Comparison of ENCODE assay signal across 20 cellular contexts in genomic region chr13:51768976-51769375, GRCh38. TPM values are rescaled to one million over a fixed set of nuclear protein-coding genes. Genes with fewer than 3 reads are reported as not detected.
DNase-seq lines count a peak whose midpoint lies in the region; ATAC-seq, FAIRE-seq and TF ChIP-seq lines count a peak whose summit lies in the region.
"Had no signal": no experiment of that assay in that cellular context is flagged by ENCODE, and none has a peak within 500 bp of the region (broad histone marks: within the 10 kb centered on the region; RNA-seq: fewer than 3 reads in every experiment).

No MANE protein-coding gene starts in this region.

- H3F3A ChIP-seq in GM23338 (replicated peaks; ENCODE audit: low read depth), result 0 out of 2 replicates have a peak, but pooled peaks cover 4% of the 10 kb centered on the region

- TF ChIP-seq CTCF in GM23338 (conservative IDR thresholded peaks at IDR 0.05; ENCODE audit: low read depth in 2 of 2) (no peak), kidney (IDR thresholded peaks at IDR 0.05; ENCODE audit: borderline replicate concordance, extremely low read depth, insufficient read depth) (no peak), suprapubic skin (IDR thresholded peaks at IDR 0.05) (no peak)

- H4K20me1 ChIP-seq in GM23338 (replicated peaks; ENCODE audit: insufficient read depth), result no peaks in the 10 kb centered on the region

- H3K4me2 ChIP-seq in GM23338, result peak overlapping the region; percentile 51; the same call in 1 of the 2 replicates
- H3K4me2 ChIP-seq: KMS-11 had no signal

- peaks cover 23% of the 10 kb centered on the region for H3K27me3 Mint-ChIP-seq in GM23338 (ENCODE audit: insufficient read depth, low read depth, poor library complexity)
- H3K27me3 Mint-ChIP-seq in T-helper 17 cell, result no peaks in the 10 kb centered on the region
- H3K27me3 Mint-ChIP-seq: activated CD4-positive, alpha-beta T cell treated with anti-CD3 and anti-CD28 coated beads for 36 hours; naive thymus-derived CD8-positive, alpha-beta T cell had no signal

- H3K4me1 Mint-ChIP-seq in GM23338 (peaks cover 36% of the 10 kb centered on the region), T-helper 17 cell (peaks cover 22% of the 10 kb centered on the region)

- TF ChIP-seq POLR2A in suprapubic skin (IDR thresholded peaks at IDR 0.05), result no peak

- no peaks in the 10 kb centered on the region for H3K79me2 ChIP-seq in GM23338 (replicated peaks; ENCODE audit: insufficient read depth)

- H3K4me3 Mint-ChIP-seq in GM23338 (no peak overlapping the region), T-helper 17 cell (no peak overlapping the region)
- H3K4me3 Mint-ChIP-seq: activated CD4-positive, alpha-beta T cell treated with anti-CD3 and anti-CD28 coated beads for 36 hours; activated naive CD4-positive, alpha-beta T cell treated with anti-CD3 and anti-CD28 coated beads for 36 hours; dendritic cell treated with granulocyte-macrophage colony-stimulating factor and Interleukin-4, amounts not matched to agents 40 ng/mL and 50 ng/mL, for 4 days; naive thymus-derived CD8-positive, alpha-beta T cell; T-helper 1 cell treated with Interleukin-12 subunit alpha and Interleukin-12 subunit beta and Interleukin-4 antibody, amounts not matched to agents 30 μg/mL and 1 μg/mL, for 36 hours had no signal

- H3K9me2 ChIP-seq in GM23338 (ENCODE audit: insufficient read depth), result no peaks in the 10 kb centered on the region

- H3K36me3 Mint-ChIP-seq in GM23338 (ENCODE audit: low read depth) (no peaks in the 10 kb centered on the region; the same call in 2 of the 3 replicates), T-helper 17 cell (ENCODE audit: low read depth) (peaks cover 7% of the 10 kb centered on the region)

- intact Hi-C loops in kidney (cut with DNase I), result no loop called here

- TF ChIP-seq EP300 in suprapubic skin (IDR thresholded peaks at IDR 0.05), result no peak

- H3K9me3 ChIP-seq in T-helper 17 cell (ENCODE audit: control insufficient read depth, low read length, poor library complexity, severe bottlenecking) (no peaks in the 10 kb centered on the region), kidney (ENCODE audit: control insufficient read depth in 1 of 2, low read length in 2 of 2) (no peaks in the 10 kb centered on the region), suprapubic skin (no peaks in the 10 kb centered on the region)

- DNase-seq in GM23338 (ENCODE audit: low spot score) (no peak), T-helper 17 cell (no peak), kidney (peak; percentile 67), suprapubic skin (ENCODE audit: low spot score in 2 of 2) (no peak), germinal center (ENCODE audit: low spot score) (no peak)
- DNase-seq: activated CD4-positive, alpha-beta T cell treated with anti-CD3 and anti-CD28 coated beads for 36 hours; activated naive CD4-positive, alpha-beta T cell treated with anti-CD3 and anti-CD28 coated beads for 36 hours; activated T-cell treated with anti-CD3 and anti-CD28 coated beads, Interleukin-2, amount 50 U/mL, for 48 hours; DMS79 treated with DMSO at 0.1 percent for 48 hours; naive thymus-derived CD8-positive, alpha-beta T cell; NCI-H1436 treated with DMSO at 0.1 percent for 48 hours; NCI-H524; stimulated activated naive CD8-positive, alpha-beta T cell treated with anti-CD3 and anti-CD28 coated beads, Interleukin-15, Interleukin-2, amounts not matched to agents 100 U/mL and 50 U/mL, for 24 hours had no signal

- 90% methylated on average over 19 of the region's 19 CpGs for WGBS in suprapubic skin

- no peak overlapping the region for H2AFZ ChIP-seq in GM23338

- H3K4me1 ChIP-seq in GM23338 (ENCODE audit: insufficient read depth) (peaks cover 19% of the 10 kb centered on the region), kidney (ENCODE audit: control insufficient read depth in 1 of 2, insufficient read depth in 1 of 2, low read depth in 1 of 2, low read length in 2 of 2) (peaks cover 11 to 23% of the 10 kb centered on the region in 2 donors), suprapubic skin (peaks cover 50% of the 10 kb centered on the region)

- no peaks in the 10 kb centered on the region for H3K27me3 ChIP-seq in GM23338 (ENCODE audit: insufficient read depth)
- H3K27me3 ChIP-seq in suprapubic skin, result no peaks in the 10 kb centered on the region

- H3K9me3 Mint-ChIP-seq in GM23338, result no peaks in the 10 kb centered on the region
- H3K9me3 Mint-ChIP-seq: activated naive CD4-positive, alpha-beta T cell treated with anti-CD3 and anti-CD28 coated beads for 36 hours; dendritic cell treated with granulocyte-macrophage colony-stimulating factor and Interleukin-4, amounts not matched to agents 40 ng/mL and 50 ng/mL, for 4 days; naive thymus-derived CD8-positive, alpha-beta T cell; T-helper 1 cell treated with Interleukin-12 subunit alpha and Interleukin-12 subunit beta and Interleukin-4 antibody, amounts not matched to agents 30 μg/mL and 1 μg/mL, for 36 hours had no signal

- H3K36me3 ChIP-seq in GM23338 (ENCODE audit: insufficient read depth) (0 out of 2 replicates have a peak, but pooled peaks cover 3% of the 10 kb centered on the region), kidney (ENCODE audit: control insufficient read depth in 1 of 2, insufficient read depth in 2 of 2, low read length in 2 of 2) (peaks cover 6 to 14% of the 10 kb centered on the region in 2 donors), suprapubic skin (peaks cover 27% of the 10 kb centered on the region)

- no peak overlapping the region for H3K27ac Mint-ChIP-seq in GM23338
- H3K27ac Mint-ChIP-seq in T-helper 17 cell, result peak overlapping the region; percentile 79
- H3K27ac Mint-ChIP-seq: activated CD4-positive, alpha-beta T cell treated with anti-CD3 and anti-CD28 coated beads for 36 hours; activated naive CD4-positive, alpha-beta T cell treated with anti-CD3 and anti-CD28 coated beads for 36 hours; dendritic cell treated with granulocyte-macrophage colony-stimulating factor and Interleukin-4, amounts not matched to agents 40 ng/mL and 50 ng/mL, for 4 days; T-helper 1 cell treated with Interleukin-12 subunit alpha and Interleukin-12 subunit beta and Interleukin-4 antibody, amounts not matched to agents 30 μg/mL and 1 μg/mL, for 36 hours had no signal

- FAIRE-seq in kidney (lab: Jason Lieb, UNC), result no peak
- FAIRE-seq: H1, RCC 7860 had no signal

- H3K4me3 ChIP-seq in GM23338 (no peak overlapping the region), kidney (ENCODE audit: low read length in 2 of 2) (no peak overlapping the region), suprapubic skin (no peak overlapping the region)

- H3K9ac ChIP-seq in kidney (ENCODE audit: low read length in 2 of 2), result no peak overlapping the region
- H3K9ac ChIP-seq: KMS-11 had no signal

- ATAC-seq in GM23338 (peak; percentile 22), T-helper 17 cell (no peak), GM21825 (IDR thresholded peaks at IDR 0.05; ENCODE audit: unreplicated experiment) (no peak), HG03457 (IDR thresholded peaks at IDR 0.05; ENCODE audit: unreplicated experiment) (no peak)
- ATAC-seq: activated CD4-positive, alpha-beta T cell treated with anti-CD3 and anti-CD28 coated beads for 36 hours; naive thymus-derived CD8-positive, alpha-beta T cell; stimulated activated naive CD8-positive, alpha-beta T cell treated with anti-CD3 and anti-CD28 coated beads, Interleukin-15, Interleukin-2, amounts not matched to agents 100 U/mL and 50 U/mL, for 24 hours had no signal

- H3K27ac ChIP-seq in GM23338 (ENCODE audit: low read depth) (no peak overlapping the region; the same call in 1 of the 2 replicates), kidney (ENCODE audit: low read depth in 2 of 2, low read length in 2 of 2) (no peak overlapping the region), suprapubic skin (peak overlapping the region; percentile 96)
- H3K27ac ChIP-seq: KMS-11 had no signal

TF ChIP-seq in GM23338, 12 proteins besides CTCF, POLR2A, EP300 and RAD21 (continues in another document):
- TF ChIP-seq ZNF331 (CRISPR knock-in tag; IDR thresholded peaks at IDR 0.05; ENCODE audit: low read depth), result no peak
- no peak for TF ChIP-seq CREB1 (CRISPR knock-in tag; IDR thresholded peaks at IDR 0.05; ENCODE audit: low read depth)
- TF ChIP-seq REST (IDR thresholded peaks at IDR 0.05; ENCODE audit: unreplicated experiment), result no peak
- no peak for TF ChIP-seq POLR2AphosphoS5 (IDR thresholded peaks at IDR 0.05; ENCODE audit: low read depth)
- no peak for TF ChIP-seq NANOG (IDR thresholded peaks at IDR 0.05; ENCODE audit: borderline replicate concordance)
- no peak for TF ChIP-seq ZNF114 (CRISPR knock-in tag; IDR thresholded peaks at IDR 0.05)
- no peak for TF ChIP-seq EZH2phosphoT487 (IDR thresholded peaks at IDR 0.05; ENCODE audit: unreplicated experiment)
- no peak for TF ChIP-seq EZH2 (IDR thresholded peaks at IDR 0.05; ENCODE audit: low read depth, unreplicated experiment)

RNA-seq across cellular contexts. Expression of gene DHRS12, which starts 35.0 kb away (rescaled TPM):
- 4.3 and 4.6 TPM in 2 replicates for total RNA-seq in GM23338 (2014; rRNA removed; shearing (Covaris generic))
- polyA plus RNA-seq in GM23338 (2016; fragmentation: Nextera tagmentation; extraction: Ambion mirVana) (8.9 and 12.2 TPM in 2 replicates), kidney (ENCODE audit: insufficient read depth, low read depth, low replicate concordance) (36.1 TPM)
- total RNA-seq in T-helper 17 cell (10 to 100 TPM; 18.1 to 23.1 TPM), kidney (20.4 TPM), suprapubic skin (10 to 100 TPM in 2 of 4 donors, 1 to 10 TPM in 2; 3.5 to 25.8 (median 10.8) TPM)
